ENCODE assay signal across 8 cellular contexts in genomic region chr18:54269924-54270844, GRCh38. TPM values are rescaled to one million over a fixed set of nuclear protein-coding genes. Genes with fewer than 3 reads are reported as not detected.
DNase-seq lines count a peak whose midpoint lies in the region; ATAC-seq and TF ChIP-seq lines count a peak whose summit lies in the region.

No MANE protein-coding gene starts in this region.

- H3K4me3 ChIP-seq in GM06990 (replicated peaks; ENCODE audit: low read depth, low read length) (peak overlapping the region; percentile 71), GM23338 (peak overlapping the region; percentile 75), Karpas-422 (ENCODE audit: low read length) (peak overlapping the region; percentile 82)

- H3K27me3 Mint-ChIP-seq in GM23338 (ENCODE audit: insufficient read depth, low read depth, poor library complexity) = peaks cover 1% of the 10 kb centered on the region

- H3K27ac Mint-ChIP-seq in GM23338 = peak overlapping the region; percentile 96

- peaks cover 21% of the 10 kb centered on the region for H3K79me2 ChIP-seq in GM23338 (replicated peaks; ENCODE audit: insufficient read depth)
- peaks cover 18% of the 10 kb centered on the region for H3K79me2 ChIP-seq in Karpas-422 (ENCODE audit: low read length)

- peaks cover 22% of the 10 kb centered on the region for H3K4me1 Mint-ChIP-seq in GM23338

- peak overlapping the region; percentile 91 for H3K9ac ChIP-seq in Karpas-422 (ENCODE audit: low read length)

- peak; percentile 87 for ATAC-seq in GM23338

- DNase-seq in GM06990 (ENCODE audit: extremely low read depth, insufficient read length) = no peak
- peak; percentile 85 for DNase-seq in GM23338 (ENCODE audit: low spot score)
- DNase-seq in Karpas-422 = no peak
- DNase-seq in T-helper 1 cell = peak in 4 of 5 donors; percentile 12 to 82 (median 24)
- DNase-seq in T47D (ENCODE audit: low read depth in 1 of 2, low spot score in 1 of 2) = peak; percentile 9 to 63
- DNase-seq in islet precursor cell = peak; percentile 86
- DNase-seq in stimulated activated CD4-positive, alpha-beta T cell treated with anti-CD3 and anti-CD28 coated beads, Interleukin-1b, Interleukin-23, amount 100 ng/mL, for 24 hours (ENCODE audit: low read depth in 4 of 4, low spot score in 1 of 4) = peak in 3 of 4 experiments; percentile 16 to 30 (median 28)
- no peak for DNase-seq in HuH-7.5 (ENCODE audit: low spot score)

- H2AFZ ChIP-seq in GM23338 (peak overlapping the region; percentile 8), Karpas-422 (ENCODE audit: low read length) (peak overlapping the region; percentile 68; the same call in 1 of the 2 replicates)

- H3K27me3 ChIP-seq in GM06990 (replicated peaks; ENCODE audit: control insufficient read depth, insufficient read depth, low read length) = no peaks in the 10 kb centered on the region
- no peaks in the 10 kb centered on the region for H3K27me3 ChIP-seq in GM23338 (ENCODE audit: insufficient read depth)
- H3K27me3 ChIP-seq in Karpas-422 (ENCODE audit: low read length) = no peaks in the 10 kb centered on the region

- 0 out of 2 replicates have a peak, but pooled peaks cover 4% of the 10 kb centered on the region for H3K4me1 ChIP-seq in GM23338 (ENCODE audit: insufficient read depth)
- H3K4me1 ChIP-seq in Karpas-422 (ENCODE audit: low read length) = peaks cover 38% of the 10 kb centered on the region

- no peaks in the 10 kb centered on the region for H3K36me3 ChIP-seq in GM06990 (ENCODE audit: control insufficient read depth, insufficient read depth, low read length)
- no peaks in the 10 kb centered on the region for H3K36me3 ChIP-seq in GM23338 (ENCODE audit: insufficient read depth)
- no peaks in the 10 kb centered on the region for H3K36me3 ChIP-seq in Karpas-422 (ENCODE audit: insufficient read depth, low read length)

- H3F3A ChIP-seq in GM23338 (replicated peaks; ENCODE audit: low read depth) = no peaks in the 10 kb centered on the region

- H3K9me3 Mint-ChIP-seq in GM23338 = no peaks in the 10 kb centered on the region; the same call in 2 of the 3 replicates

- peak overlapping the region; percentile 88 for H3K4me2 ChIP-seq in GM23338
- peak overlapping the region; percentile 94 for H3K4me2 ChIP-seq in Karpas-422 (ENCODE audit: low read depth, low read length, poor library complexity, severe bottlenecking)

- peaks cover 3% of the 10 kb centered on the region; the same call in 1 of the 3 replicates for H3K36me3 Mint-ChIP-seq in GM23338 (ENCODE audit: low read depth)

- peak overlapping the region; percentile 96 for H3K27ac ChIP-seq in GM23338 (ENCODE audit: low read depth)
- H3K27ac ChIP-seq in Karpas-422 (ENCODE audit: low read length) = peak overlapping the region; percentile 93

- H3K9me2 ChIP-seq in GM23338 (ENCODE audit: insufficient read depth) (no peaks in the 10 kb centered on the region), Karpas-422 (replicated peaks; ENCODE audit: insufficient read depth, low read length) (no peaks in the 10 kb centered on the region)

- no peaks in the 10 kb centered on the region for H3K9me3 ChIP-seq in Karpas-422 (ENCODE audit: low read length)

- H3K4me3 Mint-ChIP-seq in GM23338 = peak overlapping the region; percentile 85

- in situ Hi-C loops in T47D (cut with HindIII; ENCODE audit: low pct_unique_long_range_greater_than_20kb, low sequenced_read_pairs) = no loop called here

- H4K20me1 ChIP-seq in GM23338 (replicated peaks; ENCODE audit: insufficient read depth) (no peaks in the 10 kb centered on the region), Karpas-422 (ENCODE audit: insufficient read depth, low read depth, low read length) (no peaks in the 10 kb centered on the region)

- TF ChIP-seq CTCF in GM06990 (IDR thresholded peaks at IDR 0.05; ENCODE audit: insufficient read depth, low read length, poor library complexity, severe bottlenecking) (peak; percentile 49), GM23338 (conservative IDR thresholded peaks at IDR 0.05; ENCODE audit: low read depth in 2 of 2) (peak; percentile 52 to 53)

TF ChIP-seq in GM23338, 12 proteins besides CTCF, POLR2A, EP300 and RAD21 (continues in another document):
- TF ChIP-seq NANOG (IDR thresholded peaks at IDR 0.05; ENCODE audit: borderline replicate concordance) (no peak), EZH2phosphoT487 (IDR thresholded peaks at IDR 0.05; ENCODE audit: unreplicated experiment) (no peak), EZH2 (IDR thresholded peaks at IDR 0.05; ENCODE audit: low read depth, unreplicated experiment) (no peak), STAT1 (IDR thresholded peaks at IDR 0.05; ENCODE audit: unreplicated experiment) (no peak), CREB1 (CRISPR knock-in tag; IDR thresholded peaks at IDR 0.05; ENCODE audit: low read depth) (no peak), ZNF114 (CRISPR knock-in tag; IDR thresholded peaks at IDR 0.05) (no peak), ZNF331 (CRISPR knock-in tag; IDR thresholded peaks at IDR 0.05; ENCODE audit: low read depth) (no peak), ETS1 (IDR thresholded peaks at IDR 0.05) (no peak), POLR2AphosphoS5 (IDR thresholded peaks at IDR 0.05; ENCODE audit: low read depth) (no peak), ZNF462 (CRISPR knock-in tag; IDR thresholded peaks at IDR 0.05) (no peak)

RNA-seq across cellular contexts. Expression of gene POLI, which starts 0.9 kb away (rescaled TPM):
- total RNA-seq in GM23338 (2014; rRNA removed; shearing (Covaris generic)) = 38.3 and 41.5 TPM in 2 replicates
- 17.6 and 30.1 TPM in 2 replicates for polyA plus RNA-seq in GM23338 (2016; fragmentation: Nextera tagmentation; extraction: Ambion mirVana)
- 20.1 and 43.2 TPM in 2 replicates for total RNA-seq in Karpas-422 (2014; rRNA removed; shearing (Covaris generic); ENCODE audit: low replicate concordance)

RNA-seq across cellular contexts. Expression of gene MBD2, which starts 45.7 kb away (rescaled TPM):
- 39.2 and 41.2 TPM in 2 replicates for total RNA-seq in GM23338 (2014; rRNA removed; shearing (Covaris generic))
- 10.3 and 11.2 TPM in 2 replicates for polyA plus RNA-seq in GM23338 (2016; fragmentation: Nextera tagmentation; extraction: Ambion mirVana)
- total RNA-seq in Karpas-422 (2014; rRNA removed; shearing (Covaris generic); ENCODE audit: low replicate concordance) = 53.5 and 61.3 TPM in 2 replicates

Comparison
In these comparisons a context has a peak if more than half of its experiments do, and no peak if none do; other contexts are left out.
1. DNase-seq: peak in GM23338 (single experiment), T-helper 1 cell (4 of 5), T47D (2 of 2), islet precursor cell (single experiment) and stimulated activated CD4-positive, alpha-beta T cell treated with anti-CD3 and anti-CD28 coated beads, Interleukin-1b, Interleukin-23, amount 100 ng/mL, for 24 hours (3 of 4); none in GM06990 (single experiment), Karpas-422 (single experiment) and HuH-7.5 (single experiment).
2. Peak in every context shown above with its lines, with median percentiles within 50 percentile points of each other: H3K4me3 ChIP-seq.